In genomic region chr3:108757404-108757982, GRCh38 we compare ENCODE assay signal across 1 cellular context.
TF ChIP-seq lines count a peak whose summit lies in the region.

RETNLB (minus strand) TSS chr3:108757410; CDS start chr3:108757185, 225 bp downstream.

TF ChIP-seq in HepG2, 621 proteins besides CTCF, POLR2A, EP300 and RAD21 (continued from another document):
- TF ChIP-seq ZNF24 (IDR thresholded peaks at IDR 0.05), result no peak
- no peak for TF ChIP-seq TFAP4 (IDR thresholded peaks at IDR 0.05; ENCODE audit: borderline replicate concordance, low read depth)
- TF ChIP-seq BRCA1 (CRISPR knock-in tag; IDR thresholded peaks at IDR 0.05), result no peak
- no peak for TF ChIP-seq AGO2 (optimal IDR thresholded peaks at IDR 0.05; ENCODE audit: low read depth, low read length)
- no peak for TF ChIP-seq ZSCAN20 (CRISPR knock-in tag; IDR thresholded peaks at IDR 0.05; ENCODE audit: borderline replicate concordance)
- TF ChIP-seq ZFP82 (CRISPR knock-in tag; IDR thresholded peaks at IDR 0.05; ENCODE audit: borderline replicate concordance), result no peak
- TF ChIP-seq TBP (CRISPR knock-in tag; IDR thresholded peaks at IDR 0.05), result no peak
- no peak for TF ChIP-seq NR3C1 (CRISPR knock-in tag; IDR thresholded peaks at IDR 0.05)
TF ChIP-seq in HepG2: peak in this region for 0.
